Comparison of ENCODE assay signal across 16 cellular contexts in the genomic region with DNA sequence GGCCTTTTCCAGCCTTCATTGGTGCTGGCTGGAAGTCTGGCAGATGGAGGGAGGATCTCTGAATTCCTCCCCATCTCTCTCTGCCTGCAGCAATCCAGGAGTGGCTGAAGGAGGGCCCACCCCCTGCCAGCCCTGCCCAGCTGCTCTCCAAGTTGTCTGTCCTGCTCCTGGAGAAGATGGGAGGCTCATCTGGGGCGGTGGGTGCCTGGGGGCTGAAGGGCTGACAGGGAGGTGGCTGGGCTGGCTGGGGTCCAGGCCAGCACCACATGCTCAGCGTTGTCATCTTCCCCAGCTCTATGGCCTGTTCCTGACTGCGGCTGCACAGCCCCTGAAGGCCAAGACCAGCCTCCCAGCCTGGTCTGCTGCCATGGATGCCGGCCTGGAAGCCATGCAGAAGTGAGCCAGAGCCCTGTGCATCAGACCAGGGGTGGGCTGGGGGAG. TPM values are rescaled to one million over a fixed set of nuclear protein-coding genes. Genes with fewer than 3 reads are reported as not detected.
A peak's percentile ranks its signal among the peaks of the same experiment; 100 is the strongest.
DNase-seq lines count a peak whose midpoint lies in the region; ATAC-seq and TF ChIP-seq lines count a peak whose summit lies in the region.
"Had no signal": no experiment of that assay in that cellular context is flagged by ENCODE, and none has a peak within 500 bp of the region (broad histone marks: within the 10 kb centered on the region; RNA-seq: fewer than 3 reads in every experiment).

No MANE protein-coding gene starts in this region.

- WGBS in testis, 2 donors = 60 to 77% methylated on average over 4 of the region's 4 CpGs

- POLR2A ChIA-PET in HEK293 (lab: Yijun Ruan, JAX) = interaction anchor here (1.5 kb wide), 1 partner anchor 17 kb away, joined by 4 read pairs; a partner anchor contains a TSS
- POLR2A ChIA-PET in RWPE1 (lab: Yijun Ruan, JAX; ENCODE audit: low non-redundant PET) = no interaction called here

- H3K27me3 ChIP-seq in testis = no peaks in the 10 kb centered on the region
- H3K27me3 ChIP-seq: cardiac muscle cell had no signal

- H3K4me1 ChIP-seq in HEK293 (ENCODE audit: control insufficient read depth, insufficient read depth, low read length) (no peaks in the 10 kb centered on the region), testis (peaks cover 22% of the 10 kb centered on the region)
- H3K4me1 ChIP-seq: HAP-1 had no signal

- TF ChIP-seq CTCF in HEK293 (tag by site-specific recombination; IDR thresholded peaks at IDR 0.05) (no peak), RWPE1 (conservative IDR thresholded peaks at IDR 0.05; ENCODE audit: low read depth) (no peak), glutamatergic neuron (IDR thresholded peaks at IDR 0.05; ENCODE audit: partially characterized antibody, unreplicated experiment) (no peak), testis (IDR thresholded peaks at IDR 0.05) (no peak)

- peaks cover 3% of the 10 kb centered on the region for H3K27me3 Mint-ChIP-seq in glutamatergic neuron (ENCODE audit: unreplicated experiment)
- H3K27me3 Mint-ChIP-seq: activated naive CD4-positive, alpha-beta T cell treated with anti-CD3 and anti-CD28 coated beads, Interleukin-2, amount 50 U/mL, for 24 hours; CD8-positive, alpha-beta memory T cell; effector memory CD8-positive, alpha-beta T cell had no signal

- H3K4me1 Mint-ChIP-seq in glutamatergic neuron (ENCODE audit: low read depth, unreplicated experiment) = peaks cover 14% of the 10 kb centered on the region
- H3K4me1 Mint-ChIP-seq: activated naive CD4-positive, alpha-beta T cell treated with anti-CD3 and anti-CD28 coated beads, Interleukin-2, amount 50 U/mL, for 24 hours; WTC11 had no signal

- ATAC-seq in HG03175 (IDR thresholded peaks at IDR 0.05; ENCODE audit: unreplicated experiment) = no peak
- ATAC-seq: effector memory CD8-positive, alpha-beta T cell; stimulated activated effector memory CD8-positive, alpha-beta T cell treated with anti-CD3 and anti-CD28 coated beads, Interleukin-12 subunit alpha, Interleukin-12 subunit beta, amount 100 ng/mL, for 72 hours; WTC11 had no signal

- no peaks in the 10 kb centered on the region for H3K9me3 ChIP-seq in HEK293 (ENCODE audit: control insufficient read depth, insufficient read depth, low read depth, low read length)
- no peaks in the 10 kb centered on the region for H3K9me3 ChIP-seq in testis
- H3K9me3 ChIP-seq: HAP-1 had no signal

- no peak for TF ChIP-seq POLR2A in testis (IDR thresholded peaks at IDR 0.05)

- peaks cover 0 to 82% of the 10 kb centered on the region in 2 experiments; a peak in 1 of 3 replicates for H3K36me3 ChIP-seq in HEK293 (ENCODE audit: control insufficient read depth in 2 of 2, insufficient read depth in 1 of 2, low read length in 2 of 2)
- no peaks in the 10 kb centered on the region for H3K36me3 ChIP-seq in testis (ENCODE audit: low read depth, missing control alignments)
- H3K36me3 ChIP-seq: cardiac muscle cell had no signal

- H3K9me3 Mint-ChIP-seq in glutamatergic neuron (ENCODE audit: unreplicated experiment) = peaks cover 6% of the 10 kb centered on the region
- H3K9me3 Mint-ChIP-seq: activated naive CD4-positive, alpha-beta T cell treated with anti-CD3 and anti-CD28 coated beads, Interleukin-2, amount 50 U/mL, for 24 hours; effector memory CD8-positive, alpha-beta T cell; stimulated activated effector memory CD8-positive, alpha-beta T cell treated with anti-CD3 and anti-CD28 coated beads, Interleukin-12 subunit alpha, Interleukin-12 subunit beta, amount 100 ng/mL, for 72 hours; WTC11 had no signal

- H3K4me3 ChIP-seq in HEK293 (ENCODE audit: low read depth, low read length) (no peak overlapping the region), testis (no peak overlapping the region)
- H3K4me3 ChIP-seq: cardiac muscle cell, HAP-1 had no signal

- H3K27ac Mint-ChIP-seq in glutamatergic neuron (ENCODE audit: unreplicated experiment) = peak overlapping the region; percentile 92
- H3K27ac Mint-ChIP-seq: activated naive CD4-positive, alpha-beta T cell treated with anti-CD3 and anti-CD28 coated beads, Interleukin-2, amount 50 U/mL, for 24 hours; WTC11 had no signal

- no peaks in the 10 kb centered on the region for H3K36me3 Mint-ChIP-seq in glutamatergic neuron (ENCODE audit: unreplicated experiment)

- intact Hi-C loops in testis (cut with DNase I; ENCODE audit: low total_unique reads) = no loop called here

- CTCF ChIA-PET in HEK293 (lab: Yijun Ruan, JAX) (interaction anchor here (0.6 to 0.7 kb wide), 2 partner anchors 9 to 446 kb away, joined by 4 read pairs; no protein-coding TSS in a partner anchor), RWPE1 (lab: Yijun Ruan, JAX) (interaction anchor here (0.7 to 1.1 kb wide), 2 partner anchors 9 to 997 kb away, joined by 3 read pairs; no protein-coding TSS in a partner anchor)

- H3K27ac ChIP-seq in HEK293 (ENCODE audit: extremely low read depth, low read depth, low read length) (no peak overlapping the region), RWPE1 (peak overlapping the region; percentile 52), testis (peak overlapping the region; percentile 2 to 68)
- H3K27ac ChIP-seq: cardiac muscle cell had no signal

- no peak overlapping the region for H3K4me3 Mint-ChIP-seq in glutamatergic neuron (ENCODE audit: unreplicated experiment)
- H3K4me3 Mint-ChIP-seq: activated naive CD4-positive, alpha-beta T cell treated with anti-CD3 and anti-CD28 coated beads, Interleukin-2, amount 50 U/mL, for 24 hours; CD8-positive, alpha-beta memory T cell; effector memory CD8-positive, alpha-beta T cell; stimulated activated effector memory CD8-positive, alpha-beta T cell treated with anti-CD3 and anti-CD28 coated beads, Interleukin-12 subunit alpha, Interleukin-12 subunit beta, amount 100 ng/mL, for 72 hours; WTC11 had no signal

- DNase-seq in RWPE1 (ENCODE audit: low spot score) (no peak), glutamatergic neuron (peak; percentile 69), testis (peak; percentile 51), hepatic stellate cell (ENCODE audit: low spot score) (no peak), OCI-M1 (lab: John Stamatoyannopoulos, UW) (no peak)
- DNase-seq: activated CD8-positive, alpha-beta memory T cell treated with anti-CD3 and anti-CD28 coated beads, Interleukin-2, amount 50 U/mL, for 48 hours; CD8-positive, alpha-beta memory T cell; effector memory CD8-positive, alpha-beta T cell; stimulated activated CD4-positive, alpha-beta T cell treated with anti-CD3 and anti-CD28 coated beads, Interleukin-4, amount 100 ng/mL, for 4 hours had no signal

TF ChIP-seq in HEK293, 187 proteins besides CTCF, POLR2A, EP300 and RAD21:
- TF ChIP-seq ZBTB17 (tag by site-specific recombination; IDR thresholded peaks at IDR 0.05) (peak; percentile 51), ZNF184 (tag by site-specific recombination; IDR thresholded peaks at IDR 0.05) (no peak), ZNF654 (tag by site-specific recombination; IDR thresholded peaks at IDR 0.05; ENCODE audit: low read depth) (no peak)

RNA-seq across cellular contexts. Expression of a gene that starts 12.2 kb away (rescaled TPM):
- total RNA-seq in glutamatergic neuron (ENCODE audit: unreplicated experiment) = 59.6 TPM
- 100 to 1,000 TPM in 1 of 2 donors, 10 to 100 TPM in 1; 90.1 to 121 TPM for total RNA-seq in testis
- polyA plus RNA-seq in testis (ENCODE audit: insufficient read depth, low read depth, low replicate concordance) = 159 TPM

RNA-seq across cellular contexts. Expression of a gene that starts 12.3 kb away (rescaled TPM):
- total RNA-seq in glutamatergic neuron (ENCODE audit: unreplicated experiment) = 259 TPM
- 100 to 1,000 TPM; 266 to 333 TPM for total RNA-seq in testis
- polyA plus RNA-seq in testis (ENCODE audit: insufficient read depth, low read depth, low replicate concordance) = 257 TPM

RNA-seq across cellular contexts. Expression of a gene that starts 16.5 kb away (rescaled TPM):
- total RNA-seq in glutamatergic neuron (ENCODE audit: unreplicated experiment) (20.6 TPM), testis (10 to 100 TPM; 41.7 to 55.8 TPM)
- polyA plus RNA-seq in testis (ENCODE audit: insufficient read depth, low read depth, low replicate concordance) = 39.8 TPM

RNA-seq across cellular contexts. Expression of a gene that starts 17.0 kb away (rescaled TPM):
- total RNA-seq in glutamatergic neuron (ENCODE audit: unreplicated experiment) = 23.3 TPM
- 10 to 100 TPM; 41.8 to 42.1 TPM for total RNA-seq in testis
- polyA plus RNA-seq in testis (ENCODE audit: insufficient read depth, low read depth, low replicate concordance) = 61.8 TPM

RNA-seq across cellular contexts. Expression of a gene that starts 47.2 kb away (rescaled TPM):
- total RNA-seq in glutamatergic neuron (ENCODE audit: unreplicated experiment) = 7.8 TPM
- total RNA-seq in testis = 10 to 100 TPM; 19.4 to 25.6 TPM
- polyA plus RNA-seq in testis (ENCODE audit: insufficient read depth, low read depth, low replicate concordance) = 29.5 TPM

Comparison
In these comparisons a context has a peak if more than half of its experiments do, and no peak if none do; other contexts are left out.
1. DNase-seq: peak in glutamatergic neuron (single experiment) and testis (single experiment); none in RWPE1 (single experiment), hepatic stellate cell (single experiment) and OCI-M1 (single experiment).